Comparison of ENCODE assay signal across 17 cellular contexts in genomic region chr7:907158-907980, GRCh38. TPM values are rescaled to one million over a fixed set of nuclear protein-coding genes. Genes with fewer than 3 reads are reported as not detected.
DNase-seq lines count a peak whose midpoint lies in the region; ATAC-seq and TF ChIP-seq lines count a peak whose summit lies in the region.
"Had no signal": no experiment of that assay in that cellular context is flagged by ENCODE, and none has a peak within 500 bp of the region (broad histone marks: within the 10 kb centered on the region; RNA-seq: fewer than 3 reads in every experiment).

No MANE protein-coding gene starts in this region.

- H3K27ac ChIP-seq in right atrium auricular region (no peak overlapping the region), aorta (ENCODE audit: low read depth in 1 of 2, low read length in 2 of 2) (no peak overlapping the region)
- H3K27ac ChIP-seq: lower lobe of right lung had no signal

- H3K9me3 Mint-ChIP-seq in effector memory CD8-positive, alpha-beta T cell = no peaks in the 10 kb centered on the region
- no peaks in the 10 kb centered on the region for H3K9me3 Mint-ChIP-seq in mesothelial cell of epicardium
- H3K9me3 Mint-ChIP-seq: activated T-cell treated with anti-CD3 and anti-CD28 coated beads, Interleukin-2, amount 50 U/mL, for 4 hours; naive thymus-derived CD8-positive, alpha-beta T cell; T-helper 1 cell treated with Interleukin-12 subunit alpha and Interleukin-12 subunit beta and Interleukin-4 antibody, amounts not matched to agents 30 μg/mL and 1 μg/mL, for 36 hours had no signal

- H3K36me3 ChIP-seq in right atrium auricular region (no peaks in the 10 kb centered on the region), aorta (ENCODE audit: control insufficient read depth in 1 of 2, insufficient read depth in 2 of 2, low read length in 1 of 2) (no peaks in the 10 kb centered on the region)

- peak; percentile 68 for DNase-seq in right atrium auricular region (ENCODE audit: low spot score)
- DNase-seq in Right ventricle myocardium superior = no peak
- peak; percentile 44 for DNase-seq in NCI-H69 (lab: John Stamatoyannopoulos, UW)
- DNase-seq in effector memory CD8-positive, alpha-beta T cell = peak in 2 of 3 experiments; percentile 31 to 58
- DNase-seq in aorta = no peak
- DNase-seq in mesothelial cell of epicardium (ENCODE audit: low spot score in 2 of 2, unreplicated experiment in 2 of 2) = no peak
- DNase-seq in DMS79 (lab: John Stamatoyannopoulos, UW) = no peak
- DNase-seq: activated CD4-positive, CD25-positive, alpha-beta regulatory T cell treated with anti-CD3 and anti-CD28 coated beads, Interleukin-2, amount 50 U/mL, for 72 hours; activated T-cell treated with anti-CD3 and anti-CD28 coated beads, Interleukin-2, amount 50 U/mL, for 4 hours; foreskin melanocyte; lower lobe of right lung; NCI-H187 treated with DMSO at 0.1 percent for 48 hours; stomach had no signal

- H3K4me3 ChIP-seq in right atrium auricular region (no peak overlapping the region), aorta (ENCODE audit: low read length in 2 of 2) (no peak overlapping the region)
- H3K4me3 ChIP-seq: lower lobe of right lung, stomach had no signal

- intact Hi-C loops in Right ventricle myocardium superior (cut with DNase I) = no loop called here
- intact Hi-C loops in aorta (cut with DNase I) = no loop called here

- no peak overlapping the region for H3K4me3 Mint-ChIP-seq in effector memory CD8-positive, alpha-beta T cell
- no peak overlapping the region for H3K4me3 Mint-ChIP-seq in mesothelial cell of epicardium
- H3K4me3 Mint-ChIP-seq: activated T-cell treated with anti-CD3 and anti-CD28 coated beads, Interleukin-2, amount 50 U/mL, for 4 hours; naive thymus-derived CD8-positive, alpha-beta T cell; T-helper 1 cell treated with Interleukin-12 subunit alpha and Interleukin-12 subunit beta and Interleukin-4 antibody, amounts not matched to agents 30 μg/mL and 1 μg/mL, for 36 hours had no signal

- H3K27ac Mint-ChIP-seq in effector memory CD8-positive, alpha-beta T cell = no peak overlapping the region
- no peak overlapping the region for H3K27ac Mint-ChIP-seq in mesothelial cell of epicardium
- H3K27ac Mint-ChIP-seq: progenitor cell of endocrine pancreas; T-helper 1 cell treated with Interleukin-12 subunit alpha and Interleukin-12 subunit beta and Interleukin-4 antibody, amounts not matched to agents 30 μg/mL and 1 μg/mL, for 36 hours had no signal

- H3K9me3 ChIP-seq in right atrium auricular region = no peaks in the 10 kb centered on the region
- no peaks in the 10 kb centered on the region for H3K9me3 ChIP-seq in aorta (ENCODE audit: control insufficient read depth, low read length)
- H3K9me3 ChIP-seq: lower lobe of right lung, stomach had no signal

- 77 to 83% methylated on average over 46 to 49 of the region's 49 CpGs for WGBS in aorta, 2 donors

- TF ChIP-seq CTCF in right atrium auricular region (IDR thresholded peaks at IDR 0.05) = no peak
- TF ChIP-seq CTCF in mesothelial cell of epicardium (IDR thresholded peaks at IDR 0.05; ENCODE audit: unreplicated experiment) = no peak

- H3K4me1 Mint-ChIP-seq in effector memory CD8-positive, alpha-beta T cell (ENCODE audit: low read depth in 2 of 2) = peaks cover 0 to 7% of the 10 kb centered on the region in 2 donors
- no peaks in the 10 kb centered on the region for H3K4me1 Mint-ChIP-seq in mesothelial cell of epicardium

- ATAC-seq in Right ventricle myocardium superior (ENCODE audit: poor library complexity) = no peak
- peak; percentile 23 for ATAC-seq in effector memory CD8-positive, alpha-beta T cell (replicated peaks)
- ATAC-seq in aorta (ENCODE audit: low FRiP score) = peak; percentile 2
- ATAC-seq in HG02884 (IDR thresholded peaks at IDR 0.05; ENCODE audit: unreplicated experiment) = no peak

- H3K27me3 ChIP-seq in right atrium auricular region (no peaks in the 10 kb centered on the region), aorta (ENCODE audit: control insufficient read depth in 1 of 2, insufficient read depth in 2 of 2, low read length in 1 of 2) (no peaks in the 10 kb centered on the region)
- H3K27me3 ChIP-seq: stomach had no signal

- H3K27me3 Mint-ChIP-seq in effector memory CD8-positive, alpha-beta T cell = no peaks in the 10 kb centered on the region
- peaks cover 46% of the 10 kb centered on the region for H3K27me3 Mint-ChIP-seq in mesothelial cell of epicardium (ENCODE audit: low read depth)
- H3K27me3 Mint-ChIP-seq: naive thymus-derived CD8-positive, alpha-beta T cell had no signal

- H3K4me1 ChIP-seq in right atrium auricular region (peaks cover 0 to 15% of the 10 kb centered on the region in 2 donors), aorta (ENCODE audit: control insufficient read depth in 1 of 2, insufficient read depth in 2 of 2, low read length in 2 of 2) (no peaks in the 10 kb centered on the region)
- H3K4me1 ChIP-seq: lower lobe of right lung had no signal

- peaks cover 19% of the 10 kb centered on the region for H3K36me3 Mint-ChIP-seq in effector memory CD8-positive, alpha-beta T cell (ENCODE audit: insufficient read depth)
- no peaks in the 10 kb centered on the region for H3K36me3 Mint-ChIP-seq in mesothelial cell of epicardium

RNA-seq across cellular contexts. Expression of gene GET4, which starts 31.0 kb away (rescaled TPM):
- total RNA-seq in right atrium auricular region (10 to 100 TPM; 16.1 to 19.7 TPM), Right ventricle myocardium superior (20.6 TPM), aorta (10 to 100 TPM; 19.9 to 22.7 TPM), mesothelial cell of epicardium (67.9 to 77.6 TPM (median 72.2 TPM) in 3 replicates)
- 10 to 100 TPM; 16.5 to 58.3 TPM for polyA plus RNA-seq in aorta

RNA-seq across cellular contexts. Expression of gene ADAP1, which starts 47.1 kb away (rescaled TPM):
- total RNA-seq in right atrium auricular region = 1 to 10 TPM; 4.2 to 7.7 TPM
- total RNA-seq in Right ventricle myocardium superior = 6.4 TPM
- 10 to 100 TPM; 10.8 to 11.9 TPM for total RNA-seq in aorta
- 10 to 100 TPM in 1 of 2 donors, 1 to 10 TPM in 1; 4.3 to 16.9 TPM for polyA plus RNA-seq in aorta
- total RNA-seq in mesothelial cell of epicardium = 2.9 to 5.3 TPM (median 4.0 TPM) in 3 replicates

Comparison
In these comparisons a context has a peak if more than half of its experiments do, and no peak if none do; other contexts are left out.
1. DNase-seq: peak in right atrium auricular region (single experiment), NCI-H69 (single experiment) and effector memory CD8-positive, alpha-beta T cell (2 of 3); none in Right ventricle myocardium superior (single experiment), aorta (0 of 2), mesothelial cell of epicardium (0 of 2) and DMS79 (single experiment).
2. ATAC-seq: peak in effector memory CD8-positive, alpha-beta T cell (single experiment) and aorta (single experiment); none in Right ventricle myocardium superior (single experiment) and HG02884 (single experiment).